1 cellular context compared by ENCODE assay signal in the genomic region with DNA sequence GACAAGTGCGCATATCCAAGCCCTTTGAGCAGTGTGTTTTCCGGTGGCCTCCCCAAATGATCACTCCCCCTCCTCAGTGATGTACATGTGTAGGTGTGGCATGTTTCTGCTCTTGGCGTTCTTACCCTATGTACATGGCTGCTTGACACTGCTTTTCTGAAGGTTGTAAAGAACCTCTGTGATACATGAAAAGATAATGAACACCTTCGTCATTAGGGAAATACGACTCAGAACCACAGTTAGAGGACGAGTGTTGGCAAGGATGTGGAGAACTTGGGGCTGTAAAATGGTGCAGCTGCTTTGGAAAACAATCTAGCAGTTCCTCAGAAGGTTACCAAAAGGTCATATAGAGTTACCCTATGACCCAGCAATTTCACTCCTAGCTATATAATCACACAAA.
TF ChIP-seq lines count a peak whose summit lies in the region.

No MANE protein-coding gene starts in this region.

TF ChIP-seq in H1, 55 proteins besides CTCF, POLR2A, EP300 and RAD21:
- TF ChIP-seq EGR1 (IDR thresholded peaks at IDR 0.05; ENCODE audit: borderline replicate concordance, low read depth, low read length): no peak
- 0 out of 2 replicates have a peak, but pooled peaks have one; percentile 29 for TF ChIP-seq POLR2AphosphoS5 (IDR thresholded peaks at IDR 0.05; ENCODE audit: low read depth, low read length)
